Comparison of ENCODE assay signal across 8 cellular contexts in the genomic region with DNA sequence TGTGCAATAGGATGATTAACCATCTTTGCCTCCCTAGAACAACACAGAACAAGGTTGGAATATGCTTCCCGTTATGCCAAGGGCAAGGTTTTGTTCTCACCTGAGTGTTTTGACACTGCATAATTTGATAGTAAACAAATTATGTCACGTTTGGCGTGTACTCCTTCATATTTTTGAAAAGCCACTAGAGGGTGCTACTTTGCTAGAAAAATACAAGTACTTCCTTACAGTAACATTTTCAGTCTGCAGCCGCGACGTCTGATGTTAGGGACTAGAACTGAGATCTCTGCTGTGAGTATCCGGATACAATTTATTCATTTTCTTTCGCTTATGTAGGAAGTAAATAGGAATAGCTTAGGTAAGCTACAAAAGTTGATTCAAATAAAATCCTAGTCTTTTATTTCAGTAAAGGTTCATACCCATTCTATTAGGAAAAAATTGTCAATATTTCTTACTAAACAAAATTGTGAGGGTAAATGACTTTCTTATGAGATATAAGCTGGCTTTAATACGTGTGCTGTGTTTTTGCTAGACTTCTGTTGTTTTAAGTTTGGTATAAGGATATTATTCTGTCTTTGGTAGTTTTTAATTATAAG.
DNase-seq lines count a peak whose midpoint lies in the region; ATAC-seq and TF ChIP-seq lines count a peak whose summit lies in the region.

No MANE protein-coding gene starts in this region.

- DNase-seq in MG63 (peak; percentile 24), RWPE2 (ENCODE audit: low spot score) (no peak), epidermal melanocyte (ENCODE audit: insufficient read length, low spot score) (peak; percentile 68), mesothelial cell of epicardium (ENCODE audit: low spot score in 2 of 2, unreplicated experiment in 2 of 2) (no peak), UCSD-AML1 (lab: John Stamatoyannopoulos, UW; ENCODE audit: unreplicated experiment) (no peak)

- no peaks in the 10 kb centered on the region for H3K9me3 Mint-ChIP-seq in mesothelial cell of epicardium

- H3K27ac Mint-ChIP-seq in mesothelial cell of epicardium = no peak overlapping the region

- peaks cover 22% of the 10 kb centered on the region for H3K27me3 Mint-ChIP-seq in mesothelial cell of epicardium (ENCODE audit: low read depth)

- H3K27ac ChIP-seq in ACC112 (ENCODE audit: low read depth, low read length) (no peak overlapping the region), RWPE2 (ENCODE audit: poor library complexity, severe bottlenecking) (no peak overlapping the region)

- H3K36me3 ChIP-seq in ACC112 (ENCODE audit: insufficient read depth, low read length) = no peaks in the 10 kb centered on the region
- no peaks in the 10 kb centered on the region for H3K36me3 ChIP-seq in MG63
- H3K36me3 ChIP-seq in RWPE2 (ENCODE audit: low read depth) = no peaks in the 10 kb centered on the region

- no peaks in the 10 kb centered on the region for H3K36me3 Mint-ChIP-seq in mesothelial cell of epicardium

- H3K4me1 ChIP-seq in ACC112 (ENCODE audit: control insufficient read depth, insufficient read depth, low read length, unreplicated experiment) (peaks cover 12% of the 10 kb centered on the region), RWPE2 (ENCODE audit: insufficient read depth, poor library complexity, severe bottlenecking) (no peaks in the 10 kb centered on the region)

- H3K9me3 ChIP-seq in MG63 (no peaks in the 10 kb centered on the region), RWPE2 (ENCODE audit: severe bottlenecking) (no peaks in the 10 kb centered on the region)

- H3K27me3 ChIP-seq in ACC112 (ENCODE audit: insufficient read depth, low read length) (no peaks in the 10 kb centered on the region), MG63 (no peaks in the 10 kb centered on the region), RWPE2 (ENCODE audit: insufficient read depth, poor library complexity, severe bottlenecking) (no peaks in the 10 kb centered on the region)

- TF ChIP-seq CTCF in GM12874 (IDR thresholded peaks at IDR 0.05; ENCODE audit: insufficient read depth, low read depth, low read length) (peak; percentile 44; the same call in 1 of the 2 replicates), RWPE2 (IDR thresholded peaks at IDR 0.05; ENCODE audit: poor library complexity, severe bottlenecking) (peak; percentile 80), mesothelial cell of epicardium (IDR thresholded peaks at IDR 0.05; ENCODE audit: unreplicated experiment) (peak; percentile 65)

- ATAC-seq in HG02571 (IDR thresholded peaks at IDR 0.05; ENCODE audit: unreplicated experiment) (peak; percentile 79), RWPE2 (ENCODE audit: low read depth) (peak; percentile 68)

- H3K4me3 Mint-ChIP-seq in mesothelial cell of epicardium = no peak overlapping the region

- H3K4me3 ChIP-seq in ACC112 (ENCODE audit: low read depth, low read length) (peak overlapping the region; percentile 40), MG63 (no peak overlapping the region), RWPE2 (ENCODE audit: severe bottlenecking) (no peak overlapping the region)

- H3K79me2 ChIP-seq in ACC112 (ENCODE audit: control insufficient read depth, insufficient read depth, low read length, unreplicated experiment) = no peaks in the 10 kb centered on the region

- no peaks in the 10 kb centered on the region for H3K4me1 Mint-ChIP-seq in mesothelial cell of epicardium

- peak overlapping the region; percentile 19 for H2AFZ ChIP-seq in ACC112 (ENCODE audit: low read length, unreplicated experiment)

Comparison
In these comparisons a context has a peak if more than half of its experiments do, and no peak if none do; other contexts are left out.
1. DNase-seq: peak in MG63 (single experiment) and epidermal melanocyte (single experiment); none in RWPE2 (single experiment), mesothelial cell of epicardium (0 of 2) and UCSD-AML1 (single experiment).
2. Peak in every context shown above with its lines, with median percentiles within 50 percentile points of each other: CTCF ChIP-seq.